8 cellular contexts compared by ENCODE assay signal in the genomic region with DNA sequence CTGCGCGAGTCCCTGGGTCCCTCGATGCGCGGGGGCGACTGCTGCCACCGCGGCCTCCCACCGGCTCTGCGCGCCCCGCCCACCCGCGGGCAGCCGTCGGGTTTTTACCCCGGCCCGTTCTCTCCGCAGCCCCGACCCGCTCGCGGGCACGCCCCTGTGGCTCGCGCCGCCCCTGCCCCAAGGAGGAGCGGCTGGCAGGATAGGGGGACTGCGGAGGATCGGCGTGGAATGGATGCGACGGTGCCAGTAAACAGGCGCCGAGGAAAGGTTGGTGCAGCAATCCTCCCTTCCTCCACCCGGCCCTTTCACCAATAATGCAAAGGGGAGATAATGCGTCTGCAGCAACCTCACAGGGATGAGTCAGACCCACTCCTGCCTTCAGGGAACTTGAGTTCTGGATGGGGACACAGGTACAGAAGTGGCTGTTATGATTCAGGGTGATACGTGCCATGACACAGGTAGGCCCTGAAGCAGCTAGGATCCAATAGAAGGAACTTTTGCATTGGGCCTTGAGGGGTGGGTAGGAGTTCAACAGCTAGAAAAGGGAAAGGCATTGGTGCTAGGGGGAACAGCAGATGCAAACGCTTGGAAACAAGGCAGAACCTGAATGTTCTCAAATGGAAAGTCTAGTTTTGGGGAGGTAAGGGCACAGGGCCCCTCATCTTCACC. TPM values are rescaled to one million over a fixed set of nuclear protein-coding genes. Genes with fewer than 3 reads are reported as not detected.
DNase-seq lines count a peak whose midpoint lies in the region; ATAC-seq and TF ChIP-seq lines count a peak whose summit lies in the region.

No MANE protein-coding gene starts in this region.

- H3K9me3 Mint-ChIP-seq in endodermal cell (peaks cover 1% of the 10 kb centered on the region), CD14-positive monocyte (peaks cover 4 to 16% (median 8%) of the 10 kb centered on the region in 7 donors)

- WGBS in endodermal cell (ENCODE audit: insufficient coverage in 1 of 2, insufficient read length in 1 of 2), 2 experiments: 10 to 17% methylated on average over 20 to 39 of the region's 39 CpGs
- 8 to 17% (median 10%) methylated on average over 27 to 39 of the region's 39 CpGs for WGBS in psoas muscle, 3 donors

- H3K27me3 ChIP-seq in HUES48 (ENCODE audit: control insufficient read depth, insufficient read depth, low read length) (peaks cover 59% of the 10 kb centered on the region), endodermal cell (ENCODE audit: control insufficient read depth, insufficient read depth, low read length, poor library complexity, severe bottlenecking) (peaks cover 67% of the 10 kb centered on the region), psoas muscle (ENCODE audit: insufficient read depth in 3 of 3, low read length in 2 of 3) (peaks cover 0 to 48% (median 20%) of the 10 kb centered on the region in 3 donors)

- peak overlapping the region; percentile 65 for H3K4me3 ChIP-seq in HUES48 (ENCODE audit: low read depth, low read length)
- peak overlapping the region; percentile 23 for H3K4me3 ChIP-seq in endodermal cell (ENCODE audit: low read length)
- H3K4me3 ChIP-seq in psoas muscle: peak overlapping the region; percentile 63

- peak overlapping the region; percentile 37 for H3K4me3 Mint-ChIP-seq in endodermal cell
- peak overlapping the region in 1 of 2 donors; percentile 75 for H3K4me3 Mint-ChIP-seq in CD14-positive monocyte

- no peak overlapping the region for H3K27ac ChIP-seq in HUES48 (ENCODE audit: low read depth, low read length)
- no peak overlapping the region for H3K27ac ChIP-seq in endodermal cell (ENCODE audit: low read depth, low read length)
- no peak overlapping the region for H3K27ac ChIP-seq in psoas muscle

- TF ChIP-seq CTCF in endodermal cell (conservative IDR thresholded peaks at IDR 0.05) (no peak), psoas muscle (IDR thresholded peaks at IDR 0.05) (no peak), CD14-positive monocyte (IDR thresholded peaks at IDR 0.05) (no peak)

- ATAC-seq in GM19351 (IDR thresholded peaks at IDR 0.05; ENCODE audit: unreplicated experiment) (peak; percentile 16), psoas muscle (no peak), HG03354 (IDR thresholded peaks at IDR 0.05; ENCODE audit: poor library complexity, severe bottlenecking, unreplicated experiment) (no peak)

- peaks cover 6% of the 10 kb centered on the region for H3K4me1 Mint-ChIP-seq in endodermal cell
- peaks cover 6% of the 10 kb centered on the region for H3K4me1 Mint-ChIP-seq in CD14-positive monocyte

- DNase-seq in endodermal cell (no peak), psoas muscle (no peak), CD14-positive monocyte (ENCODE audit: low spot score) (no peak), DMS 273 treated with DMSO at 0.1 percent for 48 hours (lab: John Stamatoyannopoulos, UW) (no peak)
- DNase-seq in NK-92 treated with Interleukin-12 subunit alpha and Interleukin-12 subunit beta, amount 100 ng/mL, for 24 hours (lab: John Stamatoyannopoulos, UW): no peak

- H3K27ac Mint-ChIP-seq in endodermal cell (no peak overlapping the region), CD14-positive monocyte (no peak overlapping the region)

- intact Hi-C loops in psoas muscle (cut with DNase I): no loop called here
- intact Hi-C loops in CD14-positive monocyte (cut with micrococcal nuclease): no loop called here

- H3K27me3 Mint-ChIP-seq in endodermal cell (ENCODE audit: insufficient read depth): peaks cover 82% of the 10 kb centered on the region
- H3K27me3 Mint-ChIP-seq in CD14-positive monocyte (ENCODE audit: low read depth in 3 of 3): peaks cover 42 to 54% (median 42%) of the 10 kb centered on the region in 3 donors

- H3K36me3 ChIP-seq in HUES48 (ENCODE audit: control insufficient read depth, insufficient read depth, low read length) (no peaks in the 10 kb centered on the region), endodermal cell (ENCODE audit: control insufficient read depth, insufficient read depth, low read length) (no peaks in the 10 kb centered on the region), psoas muscle (ENCODE audit: insufficient read depth in 1 of 2, low read depth in 1 of 2) (no peaks in the 10 kb centered on the region)

- H3K9ac ChIP-seq in HUES48 (ENCODE audit: low read depth, low read length) (no peak overlapping the region), endodermal cell (ENCODE audit: extremely low read depth, low read length, poor library complexity, severe bottlenecking) (no peak overlapping the region)

- peaks cover under 1% of the 10 kb centered on the region for H3K36me3 Mint-ChIP-seq in endodermal cell (ENCODE audit: low read depth)
- peaks cover 0 to 2% of the 10 kb centered on the region in 2 donors for H3K36me3 Mint-ChIP-seq in CD14-positive monocyte

- H3K9me3 ChIP-seq in HUES48 (ENCODE audit: control insufficient read depth, insufficient read depth, low read length) (no peaks in the 10 kb centered on the region), endodermal cell (ENCODE audit: control insufficient read depth, low read length) (no peaks in the 10 kb centered on the region), psoas muscle (no peaks in the 10 kb centered on the region)

- peaks cover 4% of the 10 kb centered on the region; the same call in 1 of the 2 replicates for H3K4me1 ChIP-seq in HUES48 (ENCODE audit: control insufficient read depth, insufficient read depth, low read length)
- H3K4me1 ChIP-seq in endodermal cell (ENCODE audit: control insufficient read depth, insufficient read depth, low read length): no peaks in the 10 kb centered on the region
- peaks cover 9% of the 10 kb centered on the region for H3K4me1 ChIP-seq in psoas muscle

RNA-seq across cellular contexts. Expression of a gene that starts 0.6 kb away (rescaled TPM):
- total RNA-seq in endodermal cell: under 1 TPM; 0.18 to 0.24 TPM
- polyA plus RNA-seq in endodermal cell (2013, experiment 1 of 2): 0.28 TPM
- 0.21 TPM for polyA plus RNA-seq in endodermal cell (2013, experiment 2 of 2)
- under 1 TPM in 1 of 4 donors, not detected in 3; 0.11 TPM for total RNA-seq in psoas muscle
- under 1 TPM; 0.04 to 0.39 (median 0.38) TPM for polyA plus RNA-seq in psoas muscle
- polyA plus RNA-seq in CD14-positive monocyte: under 1 TPM in 1 of 2 donors, not detected in 1; 0.36 TPM
